16 cellular contexts compared by ENCODE assay signal in genomic region chr17:56737741-56738161, GRCh38.
A peak's percentile ranks its signal among the peaks of the same experiment; 100 is the strongest.
DNase-seq lines count a peak whose midpoint lies in the region; TF ChIP-seq lines count a peak whose summit lies in the region.
"Had no signal": no experiment of that assay in that cellular context is flagged by ENCODE, and none has a peak within 500 bp of the region (broad histone marks: within the 10 kb centered on the region; RNA-seq: fewer than 3 reads in every experiment).

No MANE protein-coding gene starts in this region.

- H3K4me3 ChIP-seq in osteoblast (ENCODE audit: insufficient read depth, low read length) (no peak overlapping the region), Caco-2 (ENCODE audit: low read depth, low read length) (no peak overlapping the region)
- H3K4me3 ChIP-seq: psoas muscle had no signal

- no TSS peak for BruUV-seq in Caco-2 (replicated peaks; lab: Mats Ljungman, UMichigan)

- no peak overlapping the region for H3K4me3 Mint-ChIP-seq in Caco-2 (ENCODE audit: unreplicated experiment)
- H3K4me3 Mint-ChIP-seq: activated CD4-positive, alpha-beta T cell treated with anti-CD3 and anti-CD28 coated beads, Interleukin-2, amount 10 ng/mL, durations not matched to agents 7 days and 5 days; dendritic cell treated with granulocyte-macrophage colony-stimulating factor and Interleukin-4, amounts not matched to agents 40 ng/mL and 50 ng/mL, for 4 days; memory B cell had no signal

- CTCF ChIA-PET in Caco-2 (lab: Charles Lee): no interaction called here

- H3K9me3 Mint-ChIP-seq in Caco-2 (ENCODE audit: unreplicated experiment): no peaks in the 10 kb centered on the region
- H3K9me3 Mint-ChIP-seq: activated CD4-positive, alpha-beta T cell treated with anti-CD3 and anti-CD28 coated beads, Interleukin-2, amount 10 ng/mL, durations not matched to agents 7 days and 5 days; dendritic cell treated with granulocyte-macrophage colony-stimulating factor and Interleukin-4, amounts not matched to agents 40 ng/mL and 50 ng/mL, for 4 days; memory B cell had no signal

- TF ChIP-seq CTCF in osteoblast (IDR thresholded peaks at IDR 0.05; ENCODE audit: extremely low read depth, low read depth, low read length) (no peak), Caco-2 (IDR thresholded peaks at IDR 0.05; ENCODE audit: insufficient read depth in 1 of 2, low read depth in 1 of 2, low read length in 1 of 2, severe bottlenecking in 1 of 2, unreplicated experiment in 1 of 2) (no peak)

- POLR2A ChIA-PET in Caco-2 (lab: Charles Lee): no interaction called here

- H3K27ac Mint-ChIP-seq in Caco-2 (ENCODE audit: unreplicated experiment): no peak overlapping the region
- H3K27ac Mint-ChIP-seq: activated CD4-positive, alpha-beta T cell treated with anti-CD3 and anti-CD28 coated beads, Interleukin-2, amount 10 ng/mL, durations not matched to agents 7 days and 5 days; dendritic cell treated with granulocyte-macrophage colony-stimulating factor and Interleukin-4, amounts not matched to agents 40 ng/mL and 50 ng/mL, for 4 days; memory B cell had no signal

- H3K4me1 Mint-ChIP-seq in Caco-2 (ENCODE audit: low read depth, unreplicated experiment): no peaks in the 10 kb centered on the region
- H3K4me1 Mint-ChIP-seq: activated CD4-positive, alpha-beta T cell treated with anti-CD3 and anti-CD28 coated beads, Interleukin-2, amount 10 ng/mL, durations not matched to agents 7 days and 5 days; memory B cell had no signal

- no peaks in the 10 kb centered on the region for H3K79me2 ChIP-seq in osteoblast (ENCODE audit: insufficient read depth, low read length)

- H4K20me1 ChIP-seq in osteoblast (ENCODE audit: insufficient read depth, low read length): no peaks in the 10 kb centered on the region

- DNase-seq in GDM1 (lab: John Stamatoyannopoulos, UW) (peak; percentile 70), KBM-7 (peak; percentile 88), brain pericyte (ENCODE audit: low read depth, low spot score) (peak; percentile 97), osteoblast (ENCODE audit: insufficient read length, low spot score, missing footprints) (peak; percentile 72), SIG-M5 (lab: John Stamatoyannopoulos, UW) (no peak), posterior vena cava (ENCODE audit: low spot score) (no peak), Caco-2 (no peak), DMS79 treated with DMSO at 0.1 percent for 48 hours (lab: John Stamatoyannopoulos, UW) (no peak)
- DNase-seq: activated CD4-positive, alpha-beta T cell treated with anti-CD3 and anti-CD28 coated beads, Interleukin-2, amount 10 ng/mL, durations not matched to agents 7 days and 5 days; activated gamma-delta T cell treated with Interleukin-2 at 50 U/mL for 16 hours; Calu3; NCI-H2081; psoas muscle; trophoblast cell had no signal

- H3K9me3 ChIP-seq in osteoblast (ENCODE audit: low read depth, low read length) (no peaks in the 10 kb centered on the region), Caco-2 (no peaks in the 10 kb centered on the region)
- H3K9me3 ChIP-seq: psoas muscle had no signal

- H3K27me3 ChIP-seq in osteoblast (ENCODE audit: insufficient read depth, low read length) (peaks cover 8% of the 10 kb centered on the region), Caco-2 (replicated peaks; ENCODE audit: control insufficient read depth, insufficient read depth, low read length) (no peaks in the 10 kb centered on the region; the same call in 1 of the 2 replicates)

- H2AFZ ChIP-seq in osteoblast (ENCODE audit: low read length): no peak overlapping the region

- no peak overlapping the region for H3K27ac ChIP-seq in osteoblast (ENCODE audit: low read depth, low read length)
- H3K27ac ChIP-seq: psoas muscle had no signal

- H3K4me1 ChIP-seq in osteoblast (ENCODE audit: insufficient read depth, low read length): peaks cover 16% of the 10 kb centered on the region
- no peaks in the 10 kb centered on the region for H3K4me1 ChIP-seq in Caco-2
- H3K4me1 ChIP-seq: psoas muscle had no signal

- H3K36me3 ChIP-seq in osteoblast (ENCODE audit: insufficient read depth, low read length): no peaks in the 10 kb centered on the region
- H3K36me3 ChIP-seq in Caco-2 (ENCODE audit: control insufficient read depth, insufficient read depth, low read length): no peaks in the 10 kb centered on the region

- in situ Hi-C loops in KBM-7 (cut with MboI; ENCODE audit: low pct_unique_long_range_greater_than_20kb, low sequenced_read_pairs): no loop called here

- intact Hi-C loops in posterior vena cava (cut with DNase I) (no loop called here), Caco-2 (cut with micrococcal nuclease; ENCODE audit: unreplicated experiment) (no loop called here)

- no peaks in the 10 kb centered on the region for H3K36me3 Mint-ChIP-seq in Caco-2 (ENCODE audit: insufficient read depth, unreplicated experiment)
- H3K36me3 Mint-ChIP-seq: memory B cell had no signal

- no peak overlapping the region for H3K4me2 ChIP-seq in osteoblast (ENCODE audit: insufficient read depth, low read length)

- H3K27me3 Mint-ChIP-seq in Caco-2 (ENCODE audit: insufficient read depth, unreplicated experiment): peaks cover 24% of the 10 kb centered on the region

Comparison
In these comparisons a context has a peak if more than half of its experiments do, and no peak if none do; other contexts are left out.
1. DNase-seq: peak in GDM1 (single experiment), KBM-7 (single experiment), brain pericyte (single experiment) and osteoblast (single experiment); none in SIG-M5 (single experiment), posterior vena cava (single experiment), Caco-2 (0 of 2) and DMS79 treated with DMSO at 0.1 percent for 48 hours (single experiment).